Comparison of ENCODE assay signal across 1 cellular context in genomic region chr5:149916317-149917072, GRCh38.
TF ChIP-seq lines count a peak whose summit lies in the region.

No MANE protein-coding gene starts in this region.

TF ChIP-seq in endothelial cell of umbilical vein, 7 proteins besides CTCF, POLR2A, EP300 and RAD21:
- TF ChIP-seq FOS (IDR thresholded peaks at IDR 0.05; ENCODE audit: borderline replicate concordance, insufficient read depth, low read length), result no peak
- TF ChIP-seq EZH2 (IDR thresholded peaks at IDR 0.05; ENCODE audit: borderline replicate concordance, low read depth, low read length, severe bottlenecking), result no peak
- no peak for TF ChIP-seq POLR2AphosphoS5 (IDR thresholded peaks at IDR 0.05; ENCODE audit: insufficient read depth, low read depth, low read length)
- TF ChIP-seq MYC (IDR thresholded peaks at IDR 0.05; ENCODE audit: low read depth, low read length), result no peak
